In the genomic region with DNA sequence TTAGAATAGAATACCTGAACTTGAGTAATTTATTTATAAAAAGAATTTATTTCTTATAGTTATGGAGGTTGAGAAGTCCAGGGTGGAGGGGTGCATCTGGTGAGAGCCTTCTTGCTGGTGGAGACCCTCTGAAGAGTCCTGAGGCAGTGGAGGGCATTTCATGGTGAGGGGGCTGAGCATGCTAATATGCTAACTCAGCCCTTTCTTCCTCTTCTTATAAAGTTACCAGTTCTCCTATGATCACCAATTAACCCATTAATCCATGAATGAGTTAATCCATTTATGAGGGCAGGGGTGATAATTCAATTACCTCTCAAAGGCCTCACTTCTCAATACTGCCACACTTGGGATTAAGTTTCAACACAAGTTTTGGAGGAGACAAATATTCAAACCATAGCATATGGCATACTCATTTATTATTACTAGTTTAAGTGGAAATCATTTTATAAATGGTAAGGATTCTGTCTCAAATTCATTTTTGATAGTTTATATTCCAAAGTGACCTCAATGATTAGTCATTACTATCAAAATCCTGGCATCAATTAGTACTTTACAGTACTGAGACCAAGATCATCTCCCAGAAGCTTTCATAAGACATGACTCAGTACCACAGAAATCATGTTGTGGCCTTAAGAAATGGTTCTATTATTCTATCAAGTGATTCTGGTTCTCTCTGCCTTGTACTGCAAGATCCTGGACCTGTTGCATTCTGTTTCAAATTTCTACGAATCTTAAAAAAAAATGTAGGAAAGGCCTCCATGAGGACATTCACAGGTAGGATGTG, we compare ENCODE assay signal across 23 cellular contexts. TPM values are rescaled to one million over a fixed set of nuclear protein-coding genes. Genes with fewer than 3 reads are reported as not detected.
DNase-seq lines count a peak whose midpoint lies in the region; ATAC-seq and TF ChIP-seq lines count a peak whose summit lies in the region.
"Had no signal": no experiment of that assay in that cellular context is flagged by ENCODE, and none has a peak within 500 bp of the region (broad histone marks: within the 10 kb centered on the region; RNA-seq: fewer than 3 reads in every experiment).

No MANE protein-coding gene starts in this region.

- H3K4me3 ChIP-seq in fibroblast of mammary gland (ENCODE audit: control insufficient read depth, low read depth, low read length): no peak overlapping the region
- H3K4me3 ChIP-seq: spleen had no signal

- DNase-seq in activated naive CD8-positive, alpha-beta T cell treated with anti-CD3 and anti-CD28 coated beads, Interleukin-2, amount 50 U/mL, for 24 hours: no peak
- DNase-seq in activated naive CD8-positive, alpha-beta T cell treated with anti-CD3 and anti-CD28 coated beads for 36 hours: no peak
- peak; percentile 55 for DNase-seq in NCI-H82 treated with DMSO at 0.1 percent for 48 hours (lab: John Stamatoyannopoulos, UW; ENCODE audit: unreplicated experiment)
- peak; percentile 88 for DNase-seq in fibroblast of mammary gland (ENCODE audit: low read depth)
- DNase-seq in stimulated activated naive CD8-positive, alpha-beta T cell treated with anti-CD3 and anti-CD28 coated beads, Interleukin-15, Interleukin-2, amounts not matched to agents 100 U/mL and 50 U/mL, for 24 hours: no peak
- DNase-seq in T-helper 2 cell: no peak
- DNase-seq: ACHN; activated CD4-positive, alpha-beta T cell treated with anti-CD3 and anti-CD28 coated beads, Interleukin-2, amount 50 U/mL, for 4 hours; activated naive CD4-positive, alpha-beta T cell treated with anti-CD3 and anti-CD28 coated beads, Interleukin-2, amount 10 ng/mL, durations not matched to agents 7 days and 5 days; brain microvascular endothelial cell; dermis blood vessel endothelial cell; DMS79 treated with DMSO at 0.1 percent for 48 hours; glutamatergic neuron; MM.1S; NCI-H774; PC-3; SIG-M5; spleen; T-helper 1 cell had no signal

- no peak for TF ChIP-seq CTCF in fibroblast of mammary gland (conservative IDR thresholded peaks at IDR 0.05; ENCODE audit: control insufficient read depth, insufficient read depth, low read depth, low read length)

- H3K27ac Mint-ChIP-seq in activated naive CD8-positive, alpha-beta T cell treated with anti-CD3 and anti-CD28 coated beads, Interleukin-2, amount 50 U/mL, for 24 hours: peak overlapping the region; percentile 50
- no peak overlapping the region for H3K27ac Mint-ChIP-seq in activated naive CD8-positive, alpha-beta T cell treated with anti-CD3 and anti-CD28 coated beads for 36 hours
- H3K27ac Mint-ChIP-seq: activated naive CD4-positive, alpha-beta T cell treated with anti-CD3 and anti-CD28 coated beads, Interleukin-2, amount 10 ng/mL, durations not matched to agents 7 days and 5 days had no signal

- no peaks in the 10 kb centered on the region for H3K9me3 Mint-ChIP-seq in activated naive CD8-positive, alpha-beta T cell treated with anti-CD3 and anti-CD28 coated beads, Interleukin-2, amount 50 U/mL, for 24 hours
- H3K9me3 Mint-ChIP-seq in activated naive CD8-positive, alpha-beta T cell treated with anti-CD3 and anti-CD28 coated beads for 36 hours: no peaks in the 10 kb centered on the region
- H3K9me3 Mint-ChIP-seq: activated naive CD4-positive, alpha-beta T cell treated with anti-CD3 and anti-CD28 coated beads, Interleukin-2, amount 10 ng/mL, durations not matched to agents 7 days and 5 days; neural crest cell had no signal

- no peaks in the 10 kb centered on the region for H3K27me3 Mint-ChIP-seq in activated naive CD8-positive, alpha-beta T cell treated with anti-CD3 and anti-CD28 coated beads, Interleukin-2, amount 50 U/mL, for 24 hours
- H3K27me3 Mint-ChIP-seq in activated naive CD8-positive, alpha-beta T cell treated with anti-CD3 and anti-CD28 coated beads for 36 hours: no peaks in the 10 kb centered on the region

- peaks cover 12% of the 10 kb centered on the region for H3K4me1 Mint-ChIP-seq in activated naive CD8-positive, alpha-beta T cell treated with anti-CD3 and anti-CD28 coated beads, Interleukin-2, amount 50 U/mL, for 24 hours
- peaks cover 8% of the 10 kb centered on the region for H3K4me1 Mint-ChIP-seq in activated naive CD8-positive, alpha-beta T cell treated with anti-CD3 and anti-CD28 coated beads for 36 hours

- peak; percentile 52 for ATAC-seq in activated naive CD8-positive, alpha-beta T cell treated with anti-CD3 and anti-CD28 coated beads, Interleukin-2, amount 50 U/mL, for 24 hours
- peak; percentile 64 for ATAC-seq in stimulated activated naive CD8-positive, alpha-beta T cell treated with anti-CD3 and anti-CD28 coated beads, Interleukin-15, Interleukin-2, amounts not matched to agents 100 U/mL and 50 U/mL, for 24 hours
- ATAC-seq in HG03280 (IDR thresholded peaks at IDR 0.05; ENCODE audit: unreplicated experiment) (no peak), GM19463 (IDR thresholded peaks at IDR 0.05; ENCODE audit: unreplicated experiment) (no peak)
- ATAC-seq: left lobe of liver, PC-3 had no signal

- H3K36me3 Mint-ChIP-seq in activated naive CD8-positive, alpha-beta T cell treated with anti-CD3 and anti-CD28 coated beads, Interleukin-2, amount 50 U/mL, for 24 hours (ENCODE audit: low read depth): no peaks in the 10 kb centered on the region
- no peaks in the 10 kb centered on the region for H3K36me3 Mint-ChIP-seq in activated naive CD8-positive, alpha-beta T cell treated with anti-CD3 and anti-CD28 coated beads for 36 hours
- H3K36me3 Mint-ChIP-seq: activated naive CD4-positive, alpha-beta T cell treated with anti-CD3 and anti-CD28 coated beads, Interleukin-2, amount 10 ng/mL, durations not matched to agents 7 days and 5 days had no signal

- no peak overlapping the region for H3K4me3 Mint-ChIP-seq in activated naive CD8-positive, alpha-beta T cell treated with anti-CD3 and anti-CD28 coated beads, Interleukin-2, amount 50 U/mL, for 24 hours
- H3K4me3 Mint-ChIP-seq in activated naive CD8-positive, alpha-beta T cell treated with anti-CD3 and anti-CD28 coated beads for 36 hours: no peak overlapping the region
- H3K4me3 Mint-ChIP-seq: activated naive CD4-positive, alpha-beta T cell treated with anti-CD3 and anti-CD28 coated beads, Interleukin-2, amount 10 ng/mL, durations not matched to agents 7 days and 5 days; neural crest cell had no signal

RNA-seq across cellular contexts. Expression of a gene that starts 5.5 kb away (rescaled TPM):
- under 1 TPM; 0.92 to 0.99 TPM for total RNA-seq in activated naive CD8-positive, alpha-beta T cell treated with anti-CD3 and anti-CD28 coated beads for 36 hours

RNA-seq across cellular contexts. Expression of a gene that starts 27.4 kb away (rescaled TPM):
- total RNA-seq in activated naive CD8-positive, alpha-beta T cell treated with anti-CD3 and anti-CD28 coated beads for 36 hours: 10 to 100 TPM; 48.8 to 49.2 TPM

Comparison
In these comparisons a context has a peak if more than half of its experiments do, and no peak if none do; other contexts are left out.
1. ATAC-seq: peak in activated naive CD8-positive, alpha-beta T cell treated with anti-CD3 and anti-CD28 coated beads, Interleukin-2, amount 50 U/mL, for 24 hours (single experiment) and stimulated activated naive CD8-positive, alpha-beta T cell treated with anti-CD3 and anti-CD28 coated beads, Interleukin-15, Interleukin-2, amounts not matched to agents 100 U/mL and 50 U/mL, for 24 hours (single experiment); none in HG03280 (single experiment) and GM19463 (single experiment).
2. DNase-seq: peak in NCI-H82 treated with DMSO at 0.1 percent for 48 hours (single experiment) and fibroblast of mammary gland (single experiment); none in activated naive CD8-positive, alpha-beta T cell treated with anti-CD3 and anti-CD28 coated beads, Interleukin-2, amount 50 U/mL, for 24 hours (single experiment), activated naive CD8-positive, alpha-beta T cell treated with anti-CD3 and anti-CD28 coated beads for 36 hours (single experiment), stimulated activated naive CD8-positive, alpha-beta T cell treated with anti-CD3 and anti-CD28 coated beads, Interleukin-15, Interleukin-2, amounts not matched to agents 100 U/mL and 50 U/mL, for 24 hours (single experiment) and T-helper 2 cell (0 of 5).